ENCODE assay signal across 7 cellular contexts in genomic region chr9:84432746-84433145, GRCh38.
"Had no signal": no experiment of that assay in that cellular context is flagged by ENCODE, and none has a peak within 500 bp of the region (broad histone marks: within the 10 kb centered on the region; RNA-seq: fewer than 3 reads in every experiment).

No MANE protein-coding gene starts in this region.

- ATAC-seq: K562 had no signal

- H3K4me3 Mint-ChIP-seq: IgD-negative memory B cell had no signal

- H3K4me3 ChIP-seq: K562 had no signal

- H3K9ac ChIP-seq: KMS-11 had no signal

- H3K36me3 Mint-ChIP-seq: IgD-negative memory B cell had no signal

- H3K4me2 ChIP-seq: KMS-11 had no signal

- FAIRE-seq: HTR-8/SVneo, K562 had no signal

- H3K27me3 Mint-ChIP-seq: IgD-negative memory B cell had no signal

- DNase-seq: KBM-7, KG1 had no signal

- H3K27ac ChIP-seq: HL-60, KMS-11 had no signal

- H3K27ac Mint-ChIP-seq: IgD-negative memory B cell had no signal
